Comparison of ENCODE assay signal across 8 cellular contexts in the genomic region with DNA sequence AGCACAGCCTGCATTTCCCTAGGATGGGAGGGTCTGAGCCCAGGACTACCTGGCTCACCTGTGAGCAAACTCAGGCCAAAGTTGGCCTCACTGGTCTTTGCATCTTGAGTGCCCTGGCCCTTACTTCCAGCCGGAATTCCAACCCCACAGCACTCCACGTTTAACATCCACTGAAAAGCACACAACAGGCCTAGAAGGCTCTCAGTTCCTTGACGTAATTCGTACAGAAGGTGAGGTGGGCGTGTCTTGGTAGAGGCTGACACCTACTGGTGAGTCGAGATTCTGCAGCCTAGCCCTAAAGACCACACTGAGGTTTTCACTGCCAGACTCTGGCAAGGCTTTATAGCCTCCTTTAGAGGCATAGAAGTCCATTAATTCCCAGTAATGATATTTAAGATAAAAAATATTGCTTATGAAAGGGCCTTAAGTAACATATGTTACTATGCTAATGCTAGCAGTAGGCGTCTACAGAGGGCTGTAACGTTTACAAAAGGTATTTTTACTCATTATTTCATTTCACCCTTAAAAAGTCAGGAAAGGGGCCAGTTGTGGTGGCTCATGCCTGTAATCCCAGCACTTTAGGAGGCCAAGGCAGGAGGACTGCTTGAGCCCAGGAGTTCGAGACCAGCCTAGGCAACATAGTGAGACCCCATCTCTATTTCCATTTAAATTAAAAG.
DNase-seq lines count a peak whose midpoint lies in the region; ATAC-seq and TF ChIP-seq lines count a peak whose summit lies in the region.

No MANE protein-coding gene starts in this region.

- intact Hi-C loops in left ventricle myocardium inferior (cut with micrococcal nuclease): no loop called here
- intact Hi-C loops in Right ventricle myocardium inferior (cut with DNase I): loop anchor here (10.0 kb wide), 2 partner anchors 92 to 122 kb away; a partner anchor contains a TSS

- no peaks in the 10 kb centered on the region for H3K27me3 ChIP-seq in left ventricle myocardium inferior (ENCODE audit: low read depth)

- H3K4me3 ChIP-seq in left ventricle myocardium inferior: no peak overlapping the region

- no peaks in the 10 kb centered on the region for H3K36me3 ChIP-seq in left ventricle myocardium inferior

- peak; percentile 75 for TF ChIP-seq CTCF in left ventricle myocardium inferior (IDR thresholded peaks at IDR 0.05; ENCODE audit: borderline replicate concordance)

- H3K4me1 ChIP-seq in left ventricle myocardium inferior: peaks cover 20% of the 10 kb centered on the region

- DNase-seq in left ventricle myocardium inferior: no peak
- DNase-seq in Right ventricle myocardium inferior (ENCODE audit: missing footprints): no peak
- peak; percentile 15 to 46 for DNase-seq in NCI-H187 (lab: John Stamatoyannopoulos, UW)
- peak; percentile 55 to 57 for DNase-seq in activated CD4-positive, alpha-beta T cell treated with anti-CD3 and anti-CD28 coated beads for 4 hours
- peak; percentile 55 to 82 for DNase-seq in dermis microvascular lymphatic vessel endothelial cell (ENCODE audit: low read depth in 2 of 2)
- DNase-seq in myocyte (ENCODE audit: low read depth): peak; percentile 46
- DNase-seq in stimulated activated naive CD4-positive, alpha-beta T cell (lab: John Stamatoyannopoulos, UW): peak; percentile 45 to 74 (median 53)

- no peak overlapping the region for H3K27ac ChIP-seq in left ventricle myocardium inferior (replicated peaks)

- H3K9me3 ChIP-seq in left ventricle myocardium inferior (replicated peaks): peaks cover 7% of the 10 kb centered on the region

- no peak for ATAC-seq in Right ventricle myocardium inferior
- no peak for ATAC-seq in GM21737 (IDR thresholded peaks at IDR 0.05; ENCODE audit: unreplicated experiment)

Comparison
In these comparisons a context has a peak if more than half of its experiments do, and no peak if none do; other contexts are left out.
1. DNase-seq: peak in NCI-H187 (2 of 2), activated CD4-positive, alpha-beta T cell treated with anti-CD3 and anti-CD28 coated beads for 4 hours (2 of 2), dermis microvascular lymphatic vessel endothelial cell (2 of 2), myocyte (single experiment) and stimulated activated naive CD4-positive, alpha-beta T cell (6 of 6); none in left ventricle myocardium inferior (single experiment) and Right ventricle myocardium inferior (single experiment).